In the genomic region with DNA sequence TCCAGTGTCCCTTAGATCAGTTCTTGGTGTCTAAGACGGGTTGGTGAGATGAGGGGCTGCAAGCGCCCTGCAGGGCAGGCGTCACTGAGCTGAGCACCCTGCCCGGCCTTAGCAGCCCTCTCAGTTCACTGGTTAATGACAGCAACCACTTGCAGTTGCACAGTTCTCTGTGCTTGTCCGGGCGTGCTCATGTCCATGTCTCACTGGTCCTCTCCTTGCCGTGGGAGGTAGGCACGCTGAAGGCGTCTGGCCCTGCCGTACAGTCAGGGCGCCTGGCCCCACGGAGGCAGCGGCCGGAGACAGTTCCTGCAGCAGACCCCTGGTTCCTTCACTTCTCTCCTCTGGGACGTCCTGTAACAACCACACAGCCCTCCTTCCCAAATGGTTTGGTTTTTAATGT, we compare ENCODE assay signal across 17 cellular contexts.
DNase-seq lines count a peak whose midpoint lies in the region; ATAC-seq and TF ChIP-seq lines count a peak whose summit lies in the region.
"Had no signal": no experiment of that assay in that cellular context is flagged by ENCODE, and none has a peak within 500 bp of the region (broad histone marks: within the 10 kb centered on the region; RNA-seq: fewer than 3 reads in every experiment).

No MANE protein-coding gene starts in this region.

- TF ChIP-seq CTCF in VCaP (conservative IDR thresholded peaks at IDR 0.05), result no peak
- no peak for TF ChIP-seq CTCF in foreskin keratinocyte (conservative IDR thresholded peaks at IDR 0.05)
- TF ChIP-seq CTCF in smooth muscle cell (IDR thresholded peaks at IDR 0.05; ENCODE audit: borderline replicate concordance, insufficient read depth, poor library complexity, severe bottlenecking), result no peak

- no peak overlapping the region for H2AFZ ChIP-seq in smooth muscle cell (ENCODE audit: low read depth)

- DNase-seq in HPDE6-E6E7 (ENCODE audit: extremely low spot score) (peak; percentile 63), foreskin keratinocyte (peak; percentile 42 to 77), smooth muscle cell (lab: John Stamatoyannopoulos, UW; ENCODE audit: unreplicated experiment) (no peak), MV-4-11 (lab: John Stamatoyannopoulos, UW) (no peak), cerebellar nuclear complex (lab: John Stamatoyannopoulos, UW) (no peak), HAP-1 (ENCODE audit: low spot score in 2 of 2) (no peak)
- DNase-seq: CD8-positive, alpha-beta memory T cell; MG63; NCI-H1092 treated with DMSO at 0.1 percent for 48 hours; NCI-H2081 treated with DMSO at 0.1 percent for 48 hours; NCI-H345; OCI-M1 had no signal

- no peaks in the 10 kb centered on the region for H3K27me3 ChIP-seq in foreskin keratinocyte
- H3K27me3 ChIP-seq in smooth muscle cell (ENCODE audit: low read depth), result no peaks in the 10 kb centered on the region
- H3K27me3 ChIP-seq in HAP-1 (ENCODE audit: low read depth), result no peaks in the 10 kb centered on the region
- H3K27me3 ChIP-seq: MG63 had no signal

- in situ Hi-C loops in HAP-1 (cut with MboI; ENCODE audit: low sequenced_read_pairs), result loop anchor here (5.0 kb wide), 1 partner anchor 120 kb away; no protein-coding TSS in a partner anchor

- H3K27ac ChIP-seq in VCaP (0 out of 2 replicates have a peak overlapping the region, but pooled peaks have one; percentile 20), foreskin keratinocyte (peak overlapping the region; percentile 50), smooth muscle cell (ENCODE audit: low read depth) (peak overlapping the region; percentile 5)
- H3K27ac ChIP-seq: A549; BLaER1 treated with 17β-estradiol and CSF1 and Interleukin-3, amounts not matched to agents 10 nM and 100 nM had no signal

- H3K4me2 ChIP-seq in smooth muscle cell, result no peak overlapping the region
- H3K4me2 ChIP-seq: A549; BLaER1 treated with 17β-estradiol and CSF1 and Interleukin-3, amounts not matched to agents 10 nM and 100 nM had no signal

- no peaks in the 10 kb centered on the region for H3K9me3 ChIP-seq in smooth muscle cell (replicated peaks; ENCODE audit: low read depth)
- H3K9me3 ChIP-seq in HAP-1, result no peaks in the 10 kb centered on the region
- H3K9me3 ChIP-seq: MG63 had no signal

- no peaks in the 10 kb centered on the region for H3K79me2 ChIP-seq in smooth muscle cell (ENCODE audit: low read depth)

- 76% methylated on average over 15 of the region's 15 CpGs for WGBS in smooth muscle cell (ENCODE audit: low lambda C conversion rate)

- ATAC-seq in foreskin keratinocyte, result peak; percentile 71
- no peak for ATAC-seq in GM21381 (IDR thresholded peaks at IDR 0.05; ENCODE audit: unreplicated experiment)
- ATAC-seq: A549, GM12878 had no signal

- peaks cover 39% of the 10 kb centered on the region for H3K4me1 ChIP-seq in foreskin keratinocyte
- peaks cover 4% of the 10 kb centered on the region for H3K4me1 ChIP-seq in smooth muscle cell (ENCODE audit: low read depth)
- no peaks in the 10 kb centered on the region for H3K4me1 ChIP-seq in HAP-1
- H3K4me1 ChIP-seq: A549 had no signal

- H3F3A ChIP-seq in smooth muscle cell (ENCODE audit: low read depth), result no peaks in the 10 kb centered on the region

- H3K4me3 ChIP-seq in smooth muscle cell (no peak overlapping the region), HAP-1 (no peak overlapping the region)
- H3K4me3 ChIP-seq: A549; BLaER1 treated with 17β-estradiol and CSF1 and Interleukin-3, amounts not matched to agents 10 nM and 100 nM; GM12878; MG63 had no signal

- H3K36me3 ChIP-seq in smooth muscle cell (ENCODE audit: low read depth), result no peaks in the 10 kb centered on the region
- no peaks in the 10 kb centered on the region for H3K36me3 ChIP-seq in HAP-1 (replicated peaks)
- H3K36me3 ChIP-seq: BLaER1 treated with 17β-estradiol and CSF1 and Interleukin-3, amounts not matched to agents 10 nM and 100 nM; MG63 had no signal

- no peak overlapping the region for H3K9ac ChIP-seq in smooth muscle cell (ENCODE audit: low read depth)
- H3K9ac ChIP-seq: BLaER1 treated with 17β-estradiol and CSF1 and Interleukin-3, amounts not matched to agents 10 nM and 100 nM had no signal

- no peaks in the 10 kb centered on the region for H4K20me1 ChIP-seq in smooth muscle cell (ENCODE audit: low read depth)

Comparison
In these comparisons a context has a peak if more than half of its experiments do, and no peak if none do; other contexts are left out.
1. DNase-seq: peak in HPDE6-E6E7 (single experiment) and foreskin keratinocyte (2 of 2); none in smooth muscle cell (single experiment), MV-4-11 (single experiment), cerebellar nuclear complex (0 of 2) and HAP-1 (0 of 2).
2. Peak in every context shown above with its lines, with median percentiles within 50 percentile points of each other: H3K27ac ChIP-seq.